ENCODE assay signal across 8 cellular contexts in the genomic region with DNA sequence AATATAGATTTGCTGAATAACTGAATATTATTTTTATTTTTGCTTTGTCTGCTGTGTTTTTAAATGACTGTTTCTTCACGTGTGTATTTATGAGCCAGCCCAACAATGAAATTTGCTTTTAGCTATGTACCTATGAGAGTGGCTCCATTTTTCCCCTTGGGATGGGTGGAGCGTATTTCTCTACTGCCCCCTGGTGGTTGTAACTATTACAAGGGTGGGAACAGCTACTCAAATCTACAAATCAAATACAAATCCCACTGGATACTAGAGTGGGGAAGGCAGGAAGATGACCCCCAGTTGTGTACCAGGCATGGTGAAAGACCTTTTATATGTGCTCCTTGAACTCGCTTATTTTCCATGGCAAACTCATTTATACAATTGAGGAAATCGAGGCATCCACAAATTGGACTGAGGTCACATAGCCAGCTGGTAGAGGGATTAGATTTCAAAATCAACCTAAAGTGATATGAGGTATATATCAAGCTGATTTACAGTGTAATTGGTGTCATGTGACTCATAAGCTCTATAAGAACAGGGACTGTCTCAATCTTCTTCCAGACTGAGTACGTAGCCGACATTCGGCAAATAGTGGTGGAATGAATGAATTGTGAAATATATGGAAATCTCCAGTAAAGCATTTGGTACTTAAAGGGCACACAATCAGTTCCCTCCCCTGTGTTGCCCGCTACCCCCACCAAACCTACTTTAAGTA.
A peak's percentile ranks its signal among the peaks of the same experiment; 100 is the strongest.
DNase-seq lines count a peak whose midpoint lies in the region; TF ChIP-seq lines count a peak whose summit lies in the region.

No MANE protein-coding gene starts in this region.

- H3K27ac ChIP-seq in 22Rv1 (no peak overlapping the region), SK-N-MC (peak overlapping the region; percentile 92), parathyroid adenoma (no peak overlapping the region)

- H3K9ac ChIP-seq in SK-N-MC (ENCODE audit: insufficient read length) (peak overlapping the region; percentile 4), parathyroid adenoma (no peak overlapping the region)

- H3K9me3 ChIP-seq in SK-N-MC (ENCODE audit: low read depth, low read length) (no peaks in the 10 kb centered on the region), parathyroid adenoma (ENCODE audit: control insufficient read depth, low read length) (no peaks in the 10 kb centered on the region)

- no peaks in the 10 kb centered on the region for H3K27me3 ChIP-seq in parathyroid adenoma (ENCODE audit: control insufficient read depth, insufficient read depth, low read length)

- H3K4me3 ChIP-seq in HFF-Myc (replicated peaks; ENCODE audit: low read depth, low read length) (no peak overlapping the region), SK-N-MC (peak overlapping the region; percentile 71), fibroblast of pulmonary artery (replicated peaks; ENCODE audit: low read depth, low read length) (no peak overlapping the region), parathyroid adenoma (ENCODE audit: low read depth, low read length) (no peak overlapping the region)

- TF ChIP-seq CTCF in 22Rv1 (IDR thresholded peaks at IDR 0.05) (peak; percentile 92), HFF-Myc (IDR thresholded peaks at IDR 0.05; ENCODE audit: low read depth, low read length, missing control alignments) (peak; percentile 75), fibroblast of pulmonary artery (IDR thresholded peaks at IDR 0.05; ENCODE audit: low read length, missing control alignments) (peak; percentile 86), parathyroid adenoma (IDR thresholded peaks at IDR 0.05) (peak; percentile 91)

- H2AFZ ChIP-seq in parathyroid adenoma = peak overlapping the region; percentile 23

- DNase-seq in EL (peak; percentile 68), HFF-Myc (ENCODE audit: extremely low read depth, low read depth) (no peak), MV-4-11 (lab: John Stamatoyannopoulos, UW) (peak; percentile 18), SK-N-MC (ENCODE audit: low read depth, low spot score) (peak; percentile 83), fibroblast of pulmonary artery (ENCODE audit: low read depth) (peak; percentile 81), activated gamma-delta T cell treated with Interleukin-2 at 50 U/mL for 16 hours (no peak)

- H3K4me1 ChIP-seq in parathyroid adenoma = no peaks in the 10 kb centered on the region

- H3K4me2 ChIP-seq in parathyroid adenoma (ENCODE audit: low read length) = no peak overlapping the region

- no peaks in the 10 kb centered on the region for H3K36me3 ChIP-seq in SK-N-MC (ENCODE audit: insufficient read depth, low read length)
- no peaks in the 10 kb centered on the region for H3K36me3 ChIP-seq in parathyroid adenoma (ENCODE audit: control insufficient read depth, insufficient read depth, low read length)

- H3K79me2 ChIP-seq in parathyroid adenoma = no peaks in the 10 kb centered on the region

Comparison
In these comparisons a context has a peak if more than half of its experiments do, and no peak if none do; other contexts are left out.
1. DNase-seq: peak in EL (single experiment), MV-4-11 (single experiment), SK-N-MC (single experiment) and fibroblast of pulmonary artery (single experiment); none in HFF-Myc (single experiment) and activated gamma-delta T cell treated with Interleukin-2 at 50 U/mL for 16 hours (single experiment).
2. Peak in every context shown above with its lines, with median percentiles within 50 percentile points of each other: CTCF ChIP-seq.